In the genomic region with DNA sequence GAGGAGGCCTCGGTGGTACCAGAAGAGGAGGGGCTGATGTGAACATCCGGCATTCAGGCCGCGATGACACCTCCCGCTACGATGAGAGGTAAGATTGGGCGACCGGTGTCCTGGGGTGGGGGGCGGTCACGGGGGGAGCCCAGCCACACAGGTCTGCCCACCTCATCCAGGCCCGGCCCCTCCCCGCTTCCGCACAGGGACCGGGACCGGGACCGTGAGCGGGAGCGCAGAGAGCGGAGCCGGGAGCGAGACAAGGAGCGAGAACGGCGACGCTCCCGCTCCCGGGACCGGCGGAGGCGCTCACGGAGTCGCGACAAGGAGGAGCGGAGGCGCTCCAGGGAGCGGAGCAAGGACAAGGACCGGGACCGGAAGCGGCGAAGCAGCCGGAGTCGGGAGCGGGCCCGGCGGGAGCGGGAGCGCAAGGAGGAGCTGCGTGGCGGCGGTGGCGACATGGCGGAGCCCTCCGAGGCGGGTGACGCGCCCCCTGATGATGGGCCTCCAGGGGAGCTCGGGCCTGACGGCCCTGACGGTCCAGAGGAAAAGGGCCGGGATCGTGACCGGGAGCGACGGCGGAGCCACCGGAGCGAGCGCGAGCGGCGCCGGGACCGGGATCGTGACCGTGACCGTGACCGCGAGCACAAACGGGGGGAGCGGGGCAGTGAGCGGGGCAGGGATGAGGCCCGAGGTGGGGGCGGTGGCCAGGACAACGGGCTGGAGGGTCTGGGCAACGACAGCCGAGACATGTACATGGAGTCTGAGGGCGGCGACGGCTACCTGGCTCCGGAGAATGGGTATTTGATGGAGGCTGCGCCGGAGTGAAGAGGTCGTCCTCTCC, we compare ENCODE assay signal across 18 cellular contexts. TPM values are rescaled to one million over a fixed set of nuclear protein-coding genes. Genes with fewer than 3 reads are reported as not detected.
"Had no signal": no experiment of that assay in that cellular context is flagged by ENCODE, and none has a peak within 500 bp of the region (broad histone marks: within the 10 kb centered on the region; RNA-seq: fewer than 3 reads in every experiment).

No MANE protein-coding gene starts in this region.

- H2AFZ ChIP-seq: neural progenitor cell had no signal

- H3K27ac ChIP-seq: adrenal gland, epithelial cell of prostate, gastroesophageal sphincter, lower lobe of right lung, neural progenitor cell, tibial artery, vagina had no signal

- H3K9me3 ChIP-seq: adrenal gland, gastroesophageal sphincter, lower lobe of right lung, tibial artery, vagina had no signal

- H3K4me2 ChIP-seq: neural progenitor cell had no signal

- H3K9me3 Mint-ChIP-seq: activated naive CD4-positive, alpha-beta T cell treated with anti-CD3 and anti-CD28 coated beads for 36 hours; activated T-helper 17 cell treated with anti-CD3 and anti-CD28 coated beads, Interleukin-2, amount 50 U/mL, for 72 hours; dendritic cell treated with granulocyte-macrophage colony-stimulating factor and Interleukin-4, amounts not matched to agents 40 ng/mL and 50 ng/mL, for 4 days; effector memory CD8-positive, alpha-beta T cell; neural progenitor cell had no signal

- H3K27ac Mint-ChIP-seq: activated naive CD4-positive, alpha-beta T cell treated with anti-CD3 and anti-CD28 coated beads for 36 hours; dendritic cell treated with granulocyte-macrophage colony-stimulating factor and Interleukin-4, amounts not matched to agents 40 ng/mL and 50 ng/mL, for 4 days; neural progenitor cell had no signal

- H3K36me3 ChIP-seq: neural progenitor cell had no signal

- H3K27me3 Mint-ChIP-seq: activated T-helper 17 cell treated with anti-CD3 and anti-CD28 coated beads, Interleukin-2, amount 50 U/mL, for 72 hours; effector memory CD8-positive, alpha-beta T cell had no signal

- H3K27me3 ChIP-seq: adrenal gland, gastroesophageal sphincter, neural progenitor cell, tibial artery, vagina had no signal

- H3K9ac ChIP-seq: neural progenitor cell had no signal

- ATAC-seq: activated T-helper 17 cell treated with anti-CD3 and anti-CD28 coated beads, Interleukin-2, amount 50 U/mL, for 72 hours; effector memory CD8-positive, alpha-beta T cell; gastroesophageal sphincter had no signal

- H3K4me3 ChIP-seq: adrenal gland, gastroesophageal sphincter, lower lobe of right lung, neural progenitor cell, tibial artery, vagina had no signal

- FAIRE-seq: small intestine had no signal

- H3K4me3 Mint-ChIP-seq: activated CD8-positive, alpha-beta T cell treated with anti-CD3 and anti-CD28 coated beads, Interleukin-2, amount 10 ng/mL, durations not matched to agents 7 days and 5 days; activated naive CD4-positive, alpha-beta T cell treated with anti-CD3 and anti-CD28 coated beads for 36 hours; activated T-helper 17 cell treated with anti-CD3 and anti-CD28 coated beads, Interleukin-2, amount 50 U/mL, for 72 hours; dendritic cell treated with granulocyte-macrophage colony-stimulating factor and Interleukin-4, amounts not matched to agents 40 ng/mL and 50 ng/mL, for 4 days; effector memory CD8-positive, alpha-beta T cell had no signal

- DNase-seq: activated CD4-positive, alpha-beta T cell treated with anti-CD3 and anti-CD28 coated beads for 48 hours; activated CD8-positive, alpha-beta T cell treated with anti-CD3 and anti-CD28 coated beads, Interleukin-2, amount 10 ng/mL, durations not matched to agents 7 days and 5 days; activated naive CD4-positive, alpha-beta T cell treated with anti-CD3 and anti-CD28 coated beads for 36 hours; adrenal gland; cerebellar nuclear complex; effector memory CD8-positive, alpha-beta T cell; kidney glomerular epithelial cell; lower lobe of right lung; midbrain; retina; small intestine; tibial artery had no signal

- H3K4me1 ChIP-seq: neural progenitor cell had no signal

RNA-seq across cellular contexts. Expression of gene C19orf73, which starts 11.1 kb away (rescaled TPM):
- total RNA-seq: vagina had no signal

RNA-seq across cellular contexts. Expression of gene KCNA7, which starts 35.3 kb away (rescaled TPM):
- total RNA-seq: activated CD8-positive, alpha-beta T cell treated with anti-CD3 and anti-CD28 coated beads, Interleukin-2, amount 10 ng/mL, durations not matched to agents 7 days and 5 days; activated naive CD4-positive, alpha-beta T cell treated with anti-CD3 and anti-CD28 coated beads for 36 hours; activated T-helper 17 cell treated with anti-CD3 and anti-CD28 coated beads, Interleukin-2, amount 50 U/mL, for 72 hours; adrenal gland; gastroesophageal sphincter; lower lobe of right lung; vagina had no signal
- polyA plus RNA-seq: adrenal gland, small intestine had no signal
